Comparison of ENCODE assay signal across 23 cellular contexts in genomic region chr3:130609166-130609574, GRCh38.
DNase-seq lines count a peak whose midpoint lies in the region; ATAC-seq and TF ChIP-seq lines count a peak whose summit lies in the region.
"Had no signal": no experiment of that assay in that cellular context is flagged by ENCODE, and none has a peak within 500 bp of the region (broad histone marks: within the 10 kb centered on the region; RNA-seq: fewer than 3 reads in every experiment).

No MANE protein-coding gene starts in this region.

- no peak overlapping the region for H3K4me3 ChIP-seq in lower lobe of right lung
- H3K4me3 ChIP-seq: ascending aorta; BLaER1 treated with 17β-estradiol and CSF1 and Interleukin-3, amounts not matched to agents 10 nM and 100 nM; esophagus squamous epithelium; HAP-1 had no signal

- DNase-seq in amniotic epithelial cell (ENCODE audit: low read depth) (peak; percentile 6), Right ventricle myocardium superior (peak; percentile 70), lower lobe of right lung (no peak), stromal cell of bone marrow (ENCODE audit: low read depth) (peak; percentile 36), RKO (ENCODE audit: low spot score) (no peak), NCI-H524 treated with DMSO at 0.1 percent for 48 hours (lab: John Stamatoyannopoulos, UW) (no peak)
- DNase-seq in stimulated activated CD4-positive, alpha-beta T cell treated with anti-CD3 and anti-CD28 coated beads, Interleukin-1b, Interleukin-23, amount 100 ng/mL, for 48 hours: no peak
- DNase-seq: activated CD4-positive, alpha-beta memory T cell treated with anti-CD3 and anti-CD28 coated beads for 36 hours; activated naive CD4-positive, alpha-beta T cell; activated T-cell treated with anti-CD3 and anti-CD28 coated beads, Interleukin-2, amount 50 U/mL, for 1 hour; effector memory CD8-positive, alpha-beta T cell; esophagus squamous epithelium; head of caudate nucleus; naive thymus-derived CD4-positive, alpha-beta T cell; NCI-H1105; NCI-H2029 treated with DMSO at 0.1 percent for 48 hours; NCI-H446 treated with DMSO at 0.1 percent for 48 hours; SK-N-SH had no signal

- no peaks in the 10 kb centered on the region for H3K27me3 ChIP-seq in lower lobe of right lung (ENCODE audit: low read depth)
- H3K27me3 ChIP-seq: ascending aorta; BLaER1 treated with 17β-estradiol and CSF1 and Interleukin-3, amounts not matched to agents 10 nM and 100 nM; esophagus squamous epithelium had no signal

- no peak overlapping the region for H3K27ac ChIP-seq in lower lobe of right lung
- H3K27ac ChIP-seq: BLaER1 treated with 17β-estradiol and CSF1 and Interleukin-3, amounts not matched to agents 10 nM and 100 nM; esophagus squamous epithelium had no signal

- intact Hi-C loops in Right ventricle myocardium superior (cut with DNase I): no loop called here
- intact Hi-C loops in lower lobe of right lung (cut with DNase I): no loop called here

- H3K9me3 ChIP-seq in lower lobe of right lung: peaks cover 15% of the 10 kb centered on the region

- TF ChIP-seq CTCF in lower lobe of right lung (IDR thresholded peaks at IDR 0.05): no peak

- H3K4me1 ChIP-seq in lower lobe of right lung: no peaks in the 10 kb centered on the region
- H3K4me1 ChIP-seq: BLaER1 treated with 17β-estradiol and CSF1 and Interleukin-3, amounts not matched to agents 10 nM and 100 nM; esophagus squamous epithelium; HAP-1 had no signal

- H3K36me3 ChIP-seq in lower lobe of right lung: no peaks in the 10 kb centered on the region
- H3K36me3 ChIP-seq: ascending aorta; BLaER1 treated with 17β-estradiol and CSF1 and Interleukin-3, amounts not matched to agents 10 nM and 100 nM; esophagus squamous epithelium; HAP-1 had no signal

- ATAC-seq in Right ventricle myocardium superior (ENCODE audit: poor library complexity): peak; percentile 95
- peak; percentile 42 to 83 for ATAC-seq in lower lobe of right lung
- ATAC-seq in HG03139 (IDR thresholded peaks at IDR 0.05; ENCODE audit: unreplicated experiment): no peak
- ATAC-seq: effector memory CD8-positive, alpha-beta T cell; naive thymus-derived CD4-positive, alpha-beta T cell; Panc1 had no signal

Comparison
In these comparisons a context has a peak if more than half of its experiments do, and no peak if none do; other contexts are left out.
1. DNase-seq: peak in amniotic epithelial cell (single experiment), Right ventricle myocardium superior (single experiment) and stromal cell of bone marrow (single experiment); none in lower lobe of right lung (single experiment), stimulated activated CD4-positive, alpha-beta T cell treated with anti-CD3 and anti-CD28 coated beads, Interleukin-1b, Interleukin-23, amount 100 ng/mL, for 48 hours (single experiment), RKO (single experiment) and NCI-H524 treated with DMSO at 0.1 percent for 48 hours (single experiment).